16 cellular contexts compared by ENCODE assay signal in the genomic region with DNA sequence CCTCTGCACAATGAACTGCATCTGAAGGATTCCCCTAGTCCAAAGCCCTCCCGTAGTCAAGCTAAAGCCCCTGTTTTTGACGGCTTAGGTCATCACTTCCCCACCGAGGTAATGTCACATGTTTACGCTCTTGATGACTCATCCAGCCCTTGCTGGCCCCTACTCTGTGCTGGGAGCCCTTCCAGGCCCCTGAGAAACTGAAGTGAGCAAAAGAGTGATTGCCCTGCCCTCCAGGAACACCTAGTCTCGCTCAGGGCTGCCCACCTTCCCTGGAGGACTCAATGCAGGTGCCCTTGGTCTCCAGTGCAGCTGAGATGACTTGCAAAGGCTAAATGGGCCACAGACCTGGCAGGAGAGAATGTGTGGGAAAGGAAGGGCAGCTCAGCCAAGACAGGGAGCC.
DNase-seq lines count a peak whose midpoint lies in the region; TF ChIP-seq lines count a peak whose summit lies in the region.
"Had no signal": no experiment of that assay in that cellular context is flagged by ENCODE, and none has a peak within 500 bp of the region (broad histone marks: within the 10 kb centered on the region; RNA-seq: fewer than 3 reads in every experiment).

No MANE protein-coding gene starts in this region.

- no peak overlapping the region for H3K4me3 Mint-ChIP-seq in neural progenitor cell
- H3K4me3 Mint-ChIP-seq: CD8-positive, alpha-beta T cell; IgD-negative memory B cell had no signal

- H3K36me3 ChIP-seq in BLaER1, result no peaks in the 10 kb centered on the region
- no peaks in the 10 kb centered on the region for H3K36me3 ChIP-seq in hepatocyte (replicated peaks; ENCODE audit: insufficient read depth, low read depth)
- H3K36me3 ChIP-seq in neural progenitor cell, result no peaks in the 10 kb centered on the region
- H3K36me3 ChIP-seq in HAP-1 (replicated peaks), result no peaks in the 10 kb centered on the region
- H3K36me3 ChIP-seq: SJSA1 had no signal

- 32% methylated on average over 5 of the region's 5 CpGs for WGBS in hepatocyte (ENCODE audit: low lambda C conversion rate, missing lambda C conversion rate)

- H3K4me1 ChIP-seq in BLaER1 (peaks cover 74% of the 10 kb centered on the region), hepatocyte (ENCODE audit: insufficient read depth) (peaks cover 9% of the 10 kb centered on the region), neural progenitor cell (no peaks in the 10 kb centered on the region), HAP-1 (no peaks in the 10 kb centered on the region)
- H3K4me1 ChIP-seq: SJSA1 had no signal

- H3K27me3 ChIP-seq in BLaER1 (no peaks in the 10 kb centered on the region), hepatocyte (no peaks in the 10 kb centered on the region), neural progenitor cell (no peaks in the 10 kb centered on the region), HAP-1 (ENCODE audit: low read depth) (no peaks in the 10 kb centered on the region)
- H3K27me3 ChIP-seq: SJSA1 had no signal

- H2AFZ ChIP-seq in hepatocyte (no peak overlapping the region), neural progenitor cell (replicated peaks) (no peak overlapping the region)

- peaks cover 42% of the 10 kb centered on the region for H3K9me3 ChIP-seq in BLaER1
- no peaks in the 10 kb centered on the region for H3K9me3 ChIP-seq in hepatocyte (ENCODE audit: low read depth)
- H3K9me3 ChIP-seq in neural progenitor cell (ENCODE audit: low read depth), result no peaks in the 10 kb centered on the region
- H3K9me3 ChIP-seq in HAP-1, result no peaks in the 10 kb centered on the region
- H3K9me3 ChIP-seq: SJSA1 had no signal

- H3K27ac ChIP-seq in BLaER1 (peak overlapping the region; percentile 70), hepatocyte (peak overlapping the region; percentile 46), neural progenitor cell (no peak overlapping the region)
- H3K27ac ChIP-seq: SJSA1 had no signal

- H3K79me2 ChIP-seq in hepatocyte (no peaks in the 10 kb centered on the region), neural progenitor cell (ENCODE audit: low read depth) (no peaks in the 10 kb centered on the region)

- no peak for TF ChIP-seq CTCF in hepatocyte (IDR thresholded peaks at IDR 0.05; ENCODE audit: poor library complexity)
- TF ChIP-seq CTCF in neural progenitor cell (IDR thresholded peaks at IDR 0.05), result no peak

- H3K4me1 Mint-ChIP-seq in neural progenitor cell, result peaks cover 15% of the 10 kb centered on the region
- H3K4me1 Mint-ChIP-seq: IgD-negative memory B cell had no signal

- in situ Hi-C loops in HAP-1 (cut with MboI; ENCODE audit: low sequenced_read_pairs), result no loop called here

- intact Hi-C loops in posterior cingulate gyrus (cut with DNase I), result no loop called here

- H3K9ac ChIP-seq in BLaER1 (no peak overlapping the region), neural progenitor cell (no peak overlapping the region)

- no peaks in the 10 kb centered on the region for H3K36me3 Mint-ChIP-seq in neural progenitor cell
- H3K36me3 Mint-ChIP-seq: CD8-positive, alpha-beta T cell; IgD-negative memory B cell had no signal

- H3K27ac Mint-ChIP-seq in neural progenitor cell, result peak overlapping the region; percentile 59
- H3K27ac Mint-ChIP-seq: CD8-positive, alpha-beta T cell; IgD-negative memory B cell had no signal

- no peaks in the 10 kb centered on the region for H3F3A ChIP-seq in neural progenitor cell (ENCODE audit: low read depth)

- H4K20me1 ChIP-seq in BLaER1 (no peaks in the 10 kb centered on the region), hepatocyte (ENCODE audit: insufficient read depth, poor library complexity, severe bottlenecking) (no peaks in the 10 kb centered on the region), neural progenitor cell (ENCODE audit: low read depth) (no peaks in the 10 kb centered on the region)

- peak; percentile 25 for DNase-seq in HT1080 (ENCODE audit: low read depth)
- DNase-seq in hepatocyte (ENCODE audit: low spot score), result peak; percentile 39
- no peak for DNase-seq in neural progenitor cell (ENCODE audit: low spot score)
- no peak for DNase-seq in NCI-H82 treated with DMSO at 0.1 percent for 48 hours (lab: John Stamatoyannopoulos, UW; ENCODE audit: unreplicated experiment)
- DNase-seq in posterior cingulate gyrus, result no peak
- DNase-seq in HAP-1 (ENCODE audit: low spot score in 2 of 2), result no peak
- DNase-seq: MV-4-11, NCI-H1436 treated with DMSO at 0.1 percent for 48 hours, NCI-H2107, NCI-H345, NCI-H69, PC-3 had no signal

- no peaks in the 10 kb centered on the region for H3K9me2 ChIP-seq in hepatocyte (replicated peaks; ENCODE audit: insufficient read depth)

- peaks cover 5% of the 10 kb centered on the region for H3K9me3 Mint-ChIP-seq in neural progenitor cell
- H3K9me3 Mint-ChIP-seq: CD8-positive, alpha-beta T cell had no signal

- H3K4me3 ChIP-seq in BLaER1, result no peak overlapping the region
- H3K4me3 ChIP-seq in hepatocyte, result no peak overlapping the region
- H3K4me3 ChIP-seq in neural progenitor cell, result no peak overlapping the region
- H3K4me3 ChIP-seq in HAP-1, result no peak overlapping the region
- H3K4me3 ChIP-seq: SJSA1 had no signal

- H3K27me3 Mint-ChIP-seq in neural progenitor cell (ENCODE audit: insufficient read depth, low read depth), result peaks cover 13% of the 10 kb centered on the region

- 0 out of 2 replicates have a peak overlapping the region, but pooled peaks have one; percentile 59 for H3K4me2 ChIP-seq in BLaER1
- no peak overlapping the region for H3K4me2 ChIP-seq in hepatocyte
- no peak overlapping the region for H3K4me2 ChIP-seq in neural progenitor cell

Comparison
In these comparisons a context has a peak if more than half of its experiments do, and no peak if none do; other contexts are left out.
1. DNase-seq: peak in HT1080 (single experiment) and hepatocyte (single experiment); none in neural progenitor cell (single experiment), NCI-H82 treated with DMSO at 0.1 percent for 48 hours (single experiment), posterior cingulate gyrus (0 of 10) and HAP-1 (0 of 2).